In genomic region chr12:25463521-25463920, GRCh38 we compare ENCODE assay signal across 2 cellular contexts.
TF ChIP-seq lines count a peak whose summit lies in the region.

No MANE protein-coding gene starts in this region.

TF ChIP-seq in HepG2, 621 proteins besides CTCF, POLR2A, EP300 and RAD21 (continued from another document):
- TF ChIP-seq SNAPC2 (CRISPR knock-in tag; IDR thresholded peaks at IDR 0.05) (no peak), FOXJ3 (CRISPR knock-in tag; IDR thresholded peaks at IDR 0.05; ENCODE audit: borderline replicate concordance) (no peak), ZNF784 (CRISPR knock-in tag; IDR thresholded peaks at IDR 0.05; ENCODE audit: borderline replicate concordance) (no peak), DMAP1 (CRISPR knock-in tag; IDR thresholded peaks at IDR 0.05) (no peak), MLLT10 (CRISPR knock-in tag; IDR thresholded peaks at IDR 0.05) (no peak), ZNF781 (CRISPR knock-in tag; IDR thresholded peaks at IDR 0.05; ENCODE audit: borderline replicate concordance, not compliant biosample characterization) (no peak), MEIS2 (CRISPR knock-in tag; IDR thresholded peaks at IDR 0.05) (no peak), ARNT2 (CRISPR knock-in tag; IDR thresholded peaks at IDR 0.05; ENCODE audit: low read depth) (no peak)

TF ChIP-seq in GM23338, 12 proteins besides CTCF, POLR2A, EP300 and RAD21:
- TF ChIP-seq REST (IDR thresholded peaks at IDR 0.05; ENCODE audit: unreplicated experiment) (no peak), CREB1 (CRISPR knock-in tag; IDR thresholded peaks at IDR 0.05; ENCODE audit: low read depth) (no peak), JUNB (IDR thresholded peaks at IDR 0.05; ENCODE audit: unreplicated experiment) (no peak), ETS1 (IDR thresholded peaks at IDR 0.05) (no peak), EZH2phosphoT487 (IDR thresholded peaks at IDR 0.05; ENCODE audit: unreplicated experiment) (no peak), EZH2 (IDR thresholded peaks at IDR 0.05; ENCODE audit: low read depth, unreplicated experiment) (no peak), ZNF331 (CRISPR knock-in tag; IDR thresholded peaks at IDR 0.05; ENCODE audit: low read depth) (no peak), ZNF114 (CRISPR knock-in tag; IDR thresholded peaks at IDR 0.05) (no peak), NANOG (IDR thresholded peaks at IDR 0.05; ENCODE audit: borderline replicate concordance) (no peak), POLR2AphosphoS5 (IDR thresholded peaks at IDR 0.05; ENCODE audit: low read depth) (no peak), ZNF462 (CRISPR knock-in tag; IDR thresholded peaks at IDR 0.05) (no peak), STAT1 (IDR thresholded peaks at IDR 0.05; ENCODE audit: unreplicated experiment) (no peak)
